In the genomic region with DNA sequence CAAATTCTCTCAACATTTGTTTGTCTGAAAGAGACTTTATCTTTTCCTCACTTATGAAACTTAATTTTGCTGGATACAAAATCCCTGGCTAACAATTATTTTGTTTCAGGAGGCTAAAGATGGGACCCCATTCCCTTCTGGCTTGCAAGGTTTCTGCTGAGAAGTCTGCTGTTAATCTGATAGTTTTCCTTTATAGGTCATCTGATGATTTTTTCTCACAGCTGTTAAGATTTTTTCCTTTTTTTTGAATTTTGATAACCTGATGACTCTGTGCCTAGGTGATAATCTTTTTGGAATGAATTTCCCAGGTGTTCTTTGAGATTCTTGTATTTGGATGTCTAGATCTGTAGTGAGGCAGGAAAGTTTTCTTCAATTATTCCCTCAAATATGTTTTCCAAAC, we compare ENCODE assay signal across 36 cellular contexts.
"Had no signal": no experiment of that assay in that cellular context is flagged by ENCODE, and none has a peak within 500 bp of the region (broad histone marks: within the 10 kb centered on the region; RNA-seq: fewer than 3 reads in every experiment).

No MANE protein-coding gene starts in this region.

- H3K4me3 ChIP-seq: MG63 had no signal

- H3K36me3 ChIP-seq: MG63 had no signal

- DNase-seq: Karpas-422, Kasumi-1, MG63, MM.1S, MV-4-11, NCI-H1048, NCI-H1092, NCI-H1092 treated with DMSO at 0.1 percent for 48 hours, NCI-H1105, NCI-H1105 treated with DMSO at 0.1 percent for 48 hours, NCI-H1417, NCI-H1417 treated with DMSO at 0.1 percent for 48 hours, NCI-H1436, NCI-H1436 treated with DMSO at 0.1 percent for 48 hours, NCI-H146, NCI-H1694, NCI-H187, NCI-H187 treated with DMSO at 0.1 percent for 48 hours, NCI-H1930, NCI-H2029, NCI-H2029 treated with DMSO at 0.1 percent for 48 hours, NCI-H2081, NCI-H2081 treated with DMSO at 0.1 percent for 48 hours, NCI-H2107, NCI-H2171, NCI-H2171 treated with DMSO at 0.1 percent for 48 hours, NCI-H2227 treated with DMSO at 0.1 percent for 48 hours, NCI-H226, NCI-H345, NCI-H446, NCI-H446 treated with DMSO at 0.1 percent for 48 hours, NCI-H510A, NCI-H510A treated with DMSO at 0.1 percent for 48 hours, NCI-H524, NCI-H524 treated with DMSO at 0.1 percent for 48 hours, NCI-H526 had no signal
